Comparison of ENCODE assay signal across 12 cellular contexts in the genomic region with DNA sequence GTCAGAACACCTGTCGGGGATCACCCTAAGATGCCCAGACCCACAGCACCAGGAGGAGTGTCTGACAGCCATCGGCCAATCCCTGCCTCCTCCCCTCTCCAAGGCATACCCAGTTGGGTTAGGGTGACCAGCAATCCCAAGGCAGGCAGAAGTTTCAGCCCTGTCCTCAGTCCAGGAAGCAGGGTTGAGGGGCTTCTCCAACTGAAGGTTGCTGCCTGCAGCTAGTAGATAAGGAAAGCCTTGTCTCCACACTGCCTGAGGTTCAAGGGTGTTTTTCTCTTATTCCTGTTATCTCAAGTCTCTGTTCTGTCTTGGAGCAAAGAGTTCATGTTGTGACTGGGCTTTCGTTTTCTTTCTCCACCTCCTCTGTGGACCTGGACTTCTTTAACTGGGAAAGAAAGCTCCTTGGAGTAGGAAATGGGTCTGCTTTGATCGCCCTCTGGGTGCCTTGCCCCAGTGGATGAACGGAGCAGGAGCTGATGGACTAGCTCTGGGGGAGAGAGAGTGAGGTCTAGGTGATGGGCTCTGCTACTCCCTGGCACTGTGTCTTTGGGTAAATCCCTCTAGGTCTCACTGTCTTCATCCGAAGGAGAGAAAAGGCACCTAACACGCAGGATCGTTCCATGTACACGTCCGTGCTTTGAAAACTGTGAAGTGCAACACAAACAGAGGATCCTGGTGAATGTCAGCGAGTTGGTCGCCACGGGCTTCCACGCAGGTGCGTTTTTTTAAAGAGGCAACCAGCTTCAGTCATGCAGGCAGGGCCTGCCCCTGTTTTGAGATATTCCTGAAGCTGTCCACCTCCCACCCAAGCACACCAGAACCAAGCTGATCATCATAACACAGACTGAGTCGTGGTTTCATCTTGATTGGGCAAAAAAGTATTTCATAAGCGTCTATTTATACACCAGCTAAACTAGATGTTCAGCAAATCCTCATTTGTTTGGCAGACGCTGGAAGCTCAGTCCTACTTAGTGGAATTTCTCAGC. TPM values are rescaled to one million over a fixed set of nuclear protein-coding genes. Genes with fewer than 3 reads are reported as not detected.
DNase-seq lines count a peak whose midpoint lies in the region; ATAC-seq and TF ChIP-seq lines count a peak whose summit lies in the region.
"Had no signal": no experiment of that assay in that cellular context is flagged by ENCODE, and none has a peak within 500 bp of the region (broad histone marks: within the 10 kb centered on the region; RNA-seq: fewer than 3 reads in every experiment).

No MANE protein-coding gene starts in this region.

- no peaks in the 10 kb centered on the region for H3K36me3 ChIP-seq in CD8-positive, alpha-beta T cell (ENCODE audit: insufficient read depth, low read length)

- CTCF ChIA-PET in CD8-positive, alpha-beta T cell (lab: Charles Lee), result interaction anchor here (1.2 to 1.7 kb wide), 2 partner anchors 15 to 251 kb away, joined by 5 to 6 read pairs; no protein-coding TSS in a partner anchor

- H3K4me1 ChIP-seq in CD8-positive, alpha-beta T cell (ENCODE audit: insufficient read depth, low read length), result peaks cover 36% of the 10 kb centered on the region

- no peaks in the 10 kb centered on the region for H3K9me3 ChIP-seq in CD8-positive, alpha-beta T cell (ENCODE audit: low read length)

- TF ChIP-seq POLR2A in NB4 (IDR thresholded peaks at IDR 0.05; ENCODE audit: extremely low read depth, insufficient read length), result no peak

- intact Hi-C loops in CD8-positive, alpha-beta T cell (cut with DNase I, micrococcal nuclease), result loop anchor here (5.0 kb wide), 2 partner anchors 37 to 52 kb away; a partner anchor contains a TSS
- intact Hi-C loops in dendritic cell treated with granulocyte-macrophage colony-stimulating factor and Interleukin-4, amounts not matched to agents 40 ng/mL and 50 ng/mL, for 4 days (cut with micrococcal nuclease), result no loop called here
- intact Hi-C loops in posterior vena cava (cut with DNase I), result no loop called here

- H3K27me3 ChIP-seq in CD8-positive, alpha-beta T cell (ENCODE audit: insufficient read depth, low read length), result no peaks in the 10 kb centered on the region

- H3K36me3 Mint-ChIP-seq in CD8-positive, alpha-beta T cell, result peaks cover 45% of the 10 kb centered on the region
- peaks cover 55% of the 10 kb centered on the region for H3K36me3 Mint-ChIP-seq in dendritic cell treated with granulocyte-macrophage colony-stimulating factor and Interleukin-4, amounts not matched to agents 40 ng/mL and 50 ng/mL, for 4 days (ENCODE audit: low read depth)

- no peaks in the 10 kb centered on the region for H3K27me3 Mint-ChIP-seq in CD8-positive, alpha-beta T cell (ENCODE audit: low read depth)
- H3K27me3 Mint-ChIP-seq in dendritic cell treated with granulocyte-macrophage colony-stimulating factor and Interleukin-4, amounts not matched to agents 40 ng/mL and 50 ng/mL, for 4 days, result no peaks in the 10 kb centered on the region
- H3K27me3 Mint-ChIP-seq: activated naive CD8-positive, alpha-beta T cell treated with anti-CD3 and anti-CD28 coated beads, Interleukin-2, amount 10 ng/mL, durations not matched to agents 7 days and 5 days had no signal

- peaks cover 62% of the 10 kb centered on the region for H3K4me1 Mint-ChIP-seq in CD8-positive, alpha-beta T cell (ENCODE audit: low read depth)
- H3K4me1 Mint-ChIP-seq in dendritic cell treated with granulocyte-macrophage colony-stimulating factor and Interleukin-4, amounts not matched to agents 40 ng/mL and 50 ng/mL, for 4 days (ENCODE audit: low read depth), result peaks cover 59% of the 10 kb centered on the region

- no peak for DNase-seq in CD8-positive, alpha-beta T cell
- DNase-seq in NB4 (ENCODE audit: low read depth) (peak; percentile 51), posterior vena cava (ENCODE audit: low spot score) (peak; percentile 54), NCI-H748 (lab: John Stamatoyannopoulos, UW; ENCODE audit: unreplicated experiment) (no peak), COR-L47 (lab: John Stamatoyannopoulos, UW) (no peak), GM19240 (ENCODE audit: insufficient read length, low spot score) (no peak), ecto neural progenitor cell (ENCODE audit: low spot score) (no peak)
- DNase-seq: activated naive CD8-positive, alpha-beta T cell treated with anti-CD3 and anti-CD28 coated beads, Interleukin-2, amount 10 ng/mL, durations not matched to agents 7 days and 5 days; NCI-H2029; NCI-H82 had no signal

- H3K4me3 ChIP-seq in CD8-positive, alpha-beta T cell (ENCODE audit: low read depth, low read length), result no peak overlapping the region
- H3K4me3 ChIP-seq in NB4 (ENCODE audit: low read depth, low read length), result no peak overlapping the region

- no peaks in the 10 kb centered on the region for H3K9me3 Mint-ChIP-seq in CD8-positive, alpha-beta T cell
- peaks cover 20% of the 10 kb centered on the region for H3K9me3 Mint-ChIP-seq in dendritic cell treated with granulocyte-macrophage colony-stimulating factor and Interleukin-4, amounts not matched to agents 40 ng/mL and 50 ng/mL, for 4 days
- H3K9me3 Mint-ChIP-seq: activated naive CD8-positive, alpha-beta T cell treated with anti-CD3 and anti-CD28 coated beads, Interleukin-2, amount 10 ng/mL, durations not matched to agents 7 days and 5 days had no signal

- no peak for TF ChIP-seq CTCF in CD8-positive, alpha-beta T cell (IDR thresholded peaks at IDR 0.05)
- no peak for TF ChIP-seq CTCF in NB4 (IDR thresholded peaks at IDR 0.05; ENCODE audit: low read depth, low read length)

- H3K27ac Mint-ChIP-seq in CD8-positive, alpha-beta T cell, result peak overlapping the region; percentile 18
- H3K27ac Mint-ChIP-seq in dendritic cell treated with granulocyte-macrophage colony-stimulating factor and Interleukin-4, amounts not matched to agents 40 ng/mL and 50 ng/mL, for 4 days, result peak overlapping the region; percentile 44
- H3K27ac Mint-ChIP-seq: activated naive CD8-positive, alpha-beta T cell treated with anti-CD3 and anti-CD28 coated beads, Interleukin-2, amount 10 ng/mL, durations not matched to agents 7 days and 5 days had no signal

- H3K4me3 Mint-ChIP-seq in CD8-positive, alpha-beta T cell, result no peak overlapping the region
- H3K4me3 Mint-ChIP-seq in dendritic cell treated with granulocyte-macrophage colony-stimulating factor and Interleukin-4, amounts not matched to agents 40 ng/mL and 50 ng/mL, for 4 days, result no peak overlapping the region
- H3K4me3 Mint-ChIP-seq: activated naive CD8-positive, alpha-beta T cell treated with anti-CD3 and anti-CD28 coated beads, Interleukin-2, amount 10 ng/mL, durations not matched to agents 7 days and 5 days had no signal

- H3K27ac ChIP-seq in CD8-positive, alpha-beta T cell (ENCODE audit: low read depth, low read length), result no peak overlapping the region
- H3K27ac ChIP-seq: C4-2B had no signal

- POLR2A ChIA-PET in CD8-positive, alpha-beta T cell (lab: Charles Lee), result no interaction called here

- ATAC-seq in CD8-positive, alpha-beta T cell, result no peak

RNA-seq across cellular contexts. Expression of a gene that starts 52.5 kb away (rescaled TPM):
- 100 to 1,000 TPM; 134 to 139 TPM for total RNA-seq in CD8-positive, alpha-beta T cell
- total RNA-seq in posterior vena cava, result 100 to 1,000 TPM; 138 to 142 TPM

Comparison
In these comparisons a context has a peak if more than half of its experiments do, and no peak if none do; other contexts are left out.
1. DNase-seq: peak in NB4 (single experiment) and posterior vena cava (single experiment); none in CD8-positive, alpha-beta T cell (0 of 7), NCI-H748 (single experiment), COR-L47 (single experiment), GM19240 (single experiment) and ecto neural progenitor cell (single experiment).
2. intact Hi-C loops: an anchor here in CD8-positive, alpha-beta T cell (5.0 kb wide); none called in dendritic cell treated with granulocyte-macrophage colony-stimulating factor and Interleukin-4, amounts not matched to agents 40 ng/mL and 50 ng/mL, for 4 days and posterior vena cava.